8 cellular contexts compared by ENCODE assay signal in genomic region chr1:43531453-43531905, GRCh38. TPM values are rescaled to one million over a fixed set of nuclear protein-coding genes. Genes with fewer than 3 reads are reported as not detected.
DNase-seq lines count a peak whose midpoint lies in the region; ATAC-seq and TF ChIP-seq lines count a peak whose summit lies in the region.

No MANE protein-coding gene starts in this region.

- H3K4me3 ChIP-seq in DOHH2 (ENCODE audit: low read length) (no peak overlapping the region), KMS-11 (IDR thresholded peaks at IDR 0.05; ENCODE audit: insufficient read depth, low read depth, low read length) (no peak overlapping the region), body of pancreas (peak overlapping the region; percentile 32 to 86)

- peak; percentile 55 to 65 (median 60) for DNase-seq in body of pancreas
- peak; percentile 52 for DNase-seq in kidney tubule cell (ENCODE audit: low spot score)
- DNase-seq in substantia nigra (lab: John Stamatoyannopoulos, UW) = peak in 9 of 49 donors; percentile 24 to 59 (median 35)

- no peaks in the 10 kb centered on the region for H4K20me1 ChIP-seq in DOHH2 (ENCODE audit: control insufficient read depth, insufficient read depth, low read depth, low read length)
- no peaks in the 10 kb centered on the region for H4K20me1 ChIP-seq in KMS-11 (ENCODE audit: insufficient read depth)

- no peaks in the 10 kb centered on the region for H3K9me3 ChIP-seq in DOHH2 (ENCODE audit: control insufficient read depth, insufficient read depth, low read length)
- H3K9me3 ChIP-seq in body of pancreas = no peaks in the 10 kb centered on the region

- peak; percentile 39 for ATAC-seq in body of pancreas
- no peak for ATAC-seq in HG03432 (IDR thresholded peaks at IDR 0.05; ENCODE audit: unreplicated experiment)
- ATAC-seq in GM18868 (IDR thresholded peaks at IDR 0.05; ENCODE audit: unreplicated experiment) = no peak
- no peak for ATAC-seq in GM21528 (IDR thresholded peaks at IDR 0.05; ENCODE audit: low FRiP score, unreplicated experiment)

- H3K9ac ChIP-seq in KMS-11 = peak overlapping the region; percentile 41; the same call in 1 of the 2 replicates

- H3K4me2 ChIP-seq in DOHH2 (ENCODE audit: low read length) = peak overlapping the region; percentile 36; the same call in 1 of the 2 replicates
- peak overlapping the region; percentile 45 for H3K4me2 ChIP-seq in KMS-11

- H3K79me2 ChIP-seq in DOHH2 (ENCODE audit: control insufficient read depth, low read length) = no peaks in the 10 kb centered on the region
- no peaks in the 10 kb centered on the region for H3K79me2 ChIP-seq in KMS-11 (ENCODE audit: insufficient read depth, low read depth)

- H3K36me3 ChIP-seq in DOHH2 (ENCODE audit: control insufficient read depth, low read length) (no peaks in the 10 kb centered on the region), KMS-11 (ENCODE audit: insufficient read depth) (no peaks in the 10 kb centered on the region), body of pancreas (replicated peaks in 1 of 2; ENCODE audit: insufficient read depth in 1 of 2, low read depth in 2 of 2) (no peaks in the 10 kb centered on the region)

- TF ChIP-seq POLR2A in body of pancreas (IDR thresholded peaks at IDR 0.05) = peak in 1 of 3 donors; percentile 45

- H2AFZ ChIP-seq in KMS-11 (ENCODE audit: low read depth) = peak overlapping the region; percentile 73; the same call in 1 of the 2 replicates

- WGBS in body of pancreas, 2 donors = 1 to 2% methylated on average over 10 to 39 of the region's 63 CpGs

- H3K27me3 ChIP-seq in DOHH2 (ENCODE audit: control insufficient read depth, low read length) (peaks cover 46% of the 10 kb centered on the region), KMS-11 (ENCODE audit: insufficient read depth, low read depth) (no peaks in the 10 kb centered on the region), body of pancreas (no peaks in the 10 kb centered on the region)

- H3K9me2 ChIP-seq in DOHH2 (replicated peaks; ENCODE audit: control insufficient read depth, low read length) = no peaks in the 10 kb centered on the region

- no peaks in the 10 kb centered on the region; the same call in 1 of the 2 replicates for H3K4me1 ChIP-seq in DOHH2 (ENCODE audit: control insufficient read depth, low read length)
- H3K4me1 ChIP-seq in KMS-11 (ENCODE audit: low read depth, poor library complexity, severe bottlenecking) = peaks cover 16% of the 10 kb centered on the region
- H3K4me1 ChIP-seq in body of pancreas = peaks cover 61% of the 10 kb centered on the region

- H3F3A ChIP-seq in DOHH2 (ENCODE audit: control insufficient read depth, insufficient read depth) = no peaks in the 10 kb centered on the region

- H3K27ac ChIP-seq in DOHH2 (ENCODE audit: low read depth, low read length) (no peak overlapping the region), KMS-11 (no peak overlapping the region), body of pancreas (peak overlapping the region; percentile 79 to 94 (median 84)), substantia nigra (ENCODE audit: low read depth, low read length, poor library complexity, severe bottlenecking) (peak overlapping the region; percentile 62)

- intact Hi-C loops in body of pancreas (cut with DNase I) = no loop called here

- no peak for TF ChIP-seq CTCF in DOHH2 (IDR thresholded peaks at IDR 0.05; ENCODE audit: low read depth, low read length, poor library complexity, severe bottlenecking)
- no peak for TF ChIP-seq CTCF in KMS-11 (conservative IDR thresholded peaks at IDR 0.05; ENCODE audit: low read depth, low read length)
- peak in 2 of 7 experiments; percentile 1 to 6 for TF ChIP-seq CTCF in body of pancreas (IDR thresholded peaks at IDR 0.05)

RNA-seq across cellular contexts. Expression of gene PTPRF, which starts 0.8 kb away (rescaled TPM):
- 10 to 100 TPM; 81.7 to 89.0 TPM for total RNA-seq in body of pancreas

Comparison
In these comparisons a context has a peak if more than half of its experiments do, and no peak if none do; other contexts are left out.
1. H3K27ac ChIP-seq: peak in body of pancreas (4 of 4) and substantia nigra (single experiment); none in DOHH2 (single experiment) and KMS-11 (single experiment).
2. H3K4me3 ChIP-seq: peak in body of pancreas (2 of 2); none in DOHH2 (single experiment) and KMS-11 (single experiment).